Comparison of ENCODE assay signal across 8 cellular contexts in the genomic region with DNA sequence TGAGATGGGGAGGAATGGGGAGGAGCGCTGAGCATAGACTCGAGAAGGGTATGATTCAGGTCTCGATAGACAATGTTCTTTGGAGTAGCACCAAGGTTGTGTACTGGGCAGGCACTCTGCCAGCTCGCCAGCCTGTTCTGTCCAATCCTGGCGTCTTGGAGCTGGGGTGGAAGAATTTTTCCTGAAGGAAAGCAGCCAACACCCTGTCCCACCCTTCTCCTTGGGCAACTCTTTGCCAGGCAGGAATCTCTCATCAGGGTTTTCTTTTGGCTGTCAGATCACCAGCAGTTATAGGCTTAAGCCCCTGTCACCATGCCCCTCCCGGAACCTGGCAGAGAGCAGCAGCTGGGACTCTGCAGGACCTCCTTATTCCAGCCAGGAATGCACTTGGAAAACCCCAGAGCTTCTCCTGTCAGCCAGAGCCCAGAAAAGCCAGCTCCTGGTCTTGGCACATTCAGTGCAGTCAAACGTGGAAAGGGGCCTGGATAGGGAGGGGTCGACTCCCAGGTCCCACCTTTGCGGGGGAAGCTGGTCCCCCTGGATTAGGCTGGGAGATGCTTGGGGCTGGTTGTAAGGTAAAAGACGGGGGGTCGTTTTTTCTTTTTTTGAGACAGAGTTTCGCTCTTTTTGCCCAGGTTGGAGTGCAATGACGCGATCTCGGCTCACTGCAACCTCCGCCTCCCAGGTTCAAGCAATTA. TPM values are rescaled to one million over a fixed set of nuclear protein-coding genes. Genes with fewer than 3 reads are reported as not detected.
DNase-seq lines count a peak whose midpoint lies in the region; ATAC-seq, FAIRE-seq and TF ChIP-seq lines count a peak whose summit lies in the region.

No MANE protein-coding gene starts in this region.

- H3K79me2 ChIP-seq in HepG2 (ENCODE audit: insufficient read depth, low read length) (no peaks in the 10 kb centered on the region), mesendoderm (ENCODE audit: control insufficient read depth, insufficient read depth, low read length) (no peaks in the 10 kb centered on the region)

- no peak for ATAC-seq in HepG2
- ATAC-seq in right lobe of liver = no peak
- ATAC-seq in upper lobe of right lung = peak; percentile 34
- no peak for ATAC-seq in GM18873 (IDR thresholded peaks at IDR 0.05; ENCODE audit: low FRiP score, unreplicated experiment)
- no peak for ATAC-seq in GM21576 (IDR thresholded peaks at IDR 0.05; ENCODE audit: unreplicated experiment)

- TF ChIP-seq POLR2A in HepG2 (IDR thresholded peaks at IDR 0.05; ENCODE audit: insufficient read depth in 1 of 2, low read depth in 2 of 2, low read length in 2 of 2) = no peak
- TF ChIP-seq POLR2A in right lobe of liver (IDR thresholded peaks at IDR 0.05) = no peak
- no peak for TF ChIP-seq POLR2A in adrenal gland (IDR thresholded peaks at IDR 0.05)

- no peak for TF ChIP-seq EP300 in HepG2 (IDR thresholded peaks at IDR 0.05; ENCODE audit: low read depth in 2 of 2, low read length in 2 of 2)
- TF ChIP-seq EP300 in HepG2 (CRISPR knock-in tag; IDR thresholded peaks at IDR 0.05; ENCODE audit: borderline replicate concordance) = no peak

- no peaks in the 10 kb centered on the region for H3K79me1 ChIP-seq in mesendoderm (ENCODE audit: low read length)

- no peaks in the 10 kb centered on the region for H4K20me1 ChIP-seq in HepG2 (ENCODE audit: insufficient read depth, low read length)

- no peak overlapping the region for H2BK120ac ChIP-seq in mesendoderm (ENCODE audit: low read depth, low read length)

- POLR2A ChIA-PET in HepG2 (lab: Yijun Ruan, JAX) = interaction anchor here (0.6 to 1.2 kb wide), 3 partner anchors 25 to 491 kb away, joined by 3 to 4 read pairs (median 3); partner anchors contain the start of gene RCE1

- in situ Hi-C loops in HepG2 (cut with HindIII; ENCODE audit: extremely low pct_ligation_motif_present, low pct_unique_long_range_greater_than_20kb) = no loop called here

- H2AK5ac ChIP-seq in mesendoderm (ENCODE audit: low read length) = no peak overlapping the region

- intact Hi-C loops in HepG2 (cut with micrococcal nuclease; ENCODE audit: unreplicated experiment) (no loop called here), right lobe of liver (cut with DNase I) (no loop called here), adrenal gland (cut with DNase I) (no loop called here), upper lobe of right lung (cut with DNase I) (no loop called here)

- H3K23ac ChIP-seq in mesendoderm (ENCODE audit: low read length) = no peak overlapping the region

- H3K4ac ChIP-seq in mesendoderm (ENCODE audit: low read depth, low read length) = no peak overlapping the region

- CTCF ChIA-PET in HepG2 (lab: Yijun Ruan, JAX; ENCODE audit: low intra/inter-chr PET ratio, low total read pairs) = no interaction called here

- H4K8ac ChIP-seq in mesendoderm (ENCODE audit: low read depth, low read length) = no peak overlapping the region

- H2AFZ ChIP-seq in HepG2 (ENCODE audit: low read length) = no peak overlapping the region

- no peak for TF ChIP-seq RAD21 in HepG2 (CRISPR knock-in tag; IDR thresholded peaks at IDR 0.05)

- H3K9ac ChIP-seq in HepG2 (ENCODE audit: insufficient read depth, low read depth, low read length) (no peak overlapping the region), mesendoderm (ENCODE audit: low read length) (peak overlapping the region; percentile 9)

- no peak for TF ChIP-seq CTCF in HepG2 (CRISPR knock-in tag; IDR thresholded peaks at IDR 0.05)
- no peak for TF ChIP-seq CTCF in right lobe of liver (IDR thresholded peaks at IDR 0.05)
- TF ChIP-seq CTCF in adrenal gland (IDR thresholded peaks at IDR 0.05) = no peak
- TF ChIP-seq CTCF in upper lobe of right lung (IDR thresholded peaks at IDR 0.05) = no peak

- H3K9me3 ChIP-seq in HepG2 (ENCODE audit: low read length) (no peaks in the 10 kb centered on the region), right lobe of liver (no peaks in the 10 kb centered on the region), adrenal gland (replicated peaks in 1 of 3) (no peaks in the 10 kb centered on the region), upper lobe of right lung (no peaks in the 10 kb centered on the region)

- no peak overlapping the region for H2BK5ac ChIP-seq in mesendoderm (ENCODE audit: low read length)

- no peak for FAIRE-seq in HepG2 (lab: Jason Lieb, UNC)

- H3K4me2 ChIP-seq in HepG2 (ENCODE audit: low read depth, low read length) (peak overlapping the region; percentile 87), mesendoderm (ENCODE audit: low read length) (no peak overlapping the region)

- no TSS peak for BruUV-seq in HepG2 (replicated peaks; lab: Mats Ljungman, UMichigan)

- no peak overlapping the region for H4K5ac ChIP-seq in mesendoderm (ENCODE audit: low read length)

- H3K27ac ChIP-seq in HepG2 (ENCODE audit: extremely low read length, insufficient read depth, low read length) (no peak overlapping the region), right lobe of liver (no peak overlapping the region), adrenal gland (peak overlapping the region in 4 of 5 donors; percentile 20 to 76 (median 52)), mesendoderm (ENCODE audit: low read depth, low read length) (no peak overlapping the region), upper lobe of right lung (peak overlapping the region; percentile 24)

- H2BK15ac ChIP-seq in mesendoderm (replicated peaks; ENCODE audit: low read depth) = no peak overlapping the region

- H3K27me3 ChIP-seq in HepG2 (ENCODE audit: control insufficient read depth in 1 of 2, insufficient read depth in 2 of 2, low read length in 2 of 2) (peaks cover 0 to 3% of the 10 kb centered on the region in 2 experiments; a peak in 2 of 5 replicates), right lobe of liver (no peaks in the 10 kb centered on the region), adrenal gland (no peaks in the 10 kb centered on the region), mesendoderm (ENCODE audit: insufficient read depth, low read length, poor library complexity) (no peaks in the 10 kb centered on the region), upper lobe of right lung (no peaks in the 10 kb centered on the region)

- H3K36me3 ChIP-seq in HepG2 (replicated peaks in 1 of 2; ENCODE audit: control insufficient read depth in 1 of 2, insufficient read depth in 2 of 2, low read length in 2 of 2) (no peaks in the 10 kb centered on the region), right lobe of liver (no peaks in the 10 kb centered on the region), adrenal gland (replicated peaks in 1 of 2) (no peaks in the 10 kb centered on the region), mesendoderm (ENCODE audit: control insufficient read depth, insufficient read depth, low read length) (no peaks in the 10 kb centered on the region), upper lobe of right lung (no peaks in the 10 kb centered on the region)

- DNase-seq in HepG2 (ENCODE audit: low spot score) = no peak
- no peak for DNase-seq in right lobe of liver
- peak; percentile 69 to 90 (median 81) for DNase-seq in adrenal gland
- DNase-seq in mesendoderm = no peak
- peak; percentile 78 for DNase-seq in upper lobe of right lung
- no peak for DNase-seq in T-helper 9 cell

- 93% methylated on average over 16 of the region's 16 CpGs for WGBS in HepG2 (ENCODE audit: low lambda C conversion rate)
- WGBS in right lobe of liver (ENCODE audit: insufficient coverage, low coverage, low lambda C conversion rate, missing lambda C conversion rate) = 85% methylated on average over 7 of the region's 16 CpGs
- 61 to 68% (median 67%) methylated on average over 11 to 16 of the region's 16 CpGs for WGBS in adrenal gland, 4 donors
- no CpG with 5 or more reads among the region's 16 CpGs for WGBS in mesendoderm (ENCODE audit: extremely low coverage, insufficient coverage, low lambda C conversion rate)

- H3K56ac ChIP-seq in mesendoderm (ENCODE audit: low read length) = peak overlapping the region; percentile 5

- H3K18ac ChIP-seq in mesendoderm (ENCODE audit: low read length) = no peak overlapping the region

- H3K4me1 ChIP-seq in HepG2 (ENCODE audit: insufficient read depth, low read length) (peaks cover 28% of the 10 kb centered on the region), right lobe of liver (peaks cover 0 to 5% (median 0%) of the 10 kb centered on the region in 4 donors), adrenal gland (replicated peaks in 1 of 2) (peaks cover 0 to 16% of the 10 kb centered on the region in 2 donors), mesendoderm (ENCODE audit: control insufficient read depth, low read depth, low read length) (no peaks in the 10 kb centered on the region), upper lobe of right lung (peaks cover 7% of the 10 kb centered on the region)

- H3K4me3 ChIP-seq in HepG2 (replicated peaks in 1 of 3; ENCODE audit: insufficient read depth in 1 of 3, low read depth in 2 of 3, low read length in 3 of 3) (peak overlapping the region in 1 of 3 experiments; percentile 33; a peak in 1 of 6 replicates), right lobe of liver (no peak overlapping the region), adrenal gland (peak overlapping the region in 1 of 4 donors; percentile 73), mesendoderm (ENCODE audit: low read length) (no peak overlapping the region), upper lobe of right lung (peak overlapping the region; percentile 95)

RNA-seq across cellular contexts. Expression of gene SPTBN2, which starts 14.4 kb away (rescaled TPM):
- total RNA-seq in HepG2 (2016; rRNA removed; fragmentation: Illumina TruSeq; extraction: Trizol) (1.2 and 4.0 TPM in 2 replicates), right lobe of liver (10 to 100 TPM; 20.7 to 67.1 (median 50.7) TPM), adrenal gland (10 to 100 TPM; 54.0 to 81.8 (median 64.7) TPM), upper lobe of right lung (8.1 TPM)
- 0.51 and 1.1 TPM in 2 replicates for total RNA-seq in HepG2 (2016; cell fraction: cytosol; rRNA removed; fragmentation: Illumina TruSeq; extraction: Trizol; ENCODE audit: low read depth)
- 1.4 and 4.7 TPM in 2 replicates for total RNA-seq in HepG2 (2016; cell fraction: insoluble cytoplasmic fraction; rRNA removed; fragmentation: Illumina TruSeq; extraction: Trizol)
- 0.34 and 0.53 TPM in 2 replicates for total RNA-seq in HepG2 (2016; cell fraction: membrane; rRNA removed; fragmentation: Illumina TruSeq; extraction: Trizol)
- 5.5 and 7.1 TPM in 2 replicates for total RNA-seq in HepG2 (2016; cell fraction: nucleus; rRNA removed; fragmentation: Illumina TruSeq; extraction: Trizol)
- polyA plus RNA-seq in HepG2 (2011; rRNA removed) (0.65 and 2.0 TPM in 2 replicates), adrenal gland (10 to 100 TPM; 19.7 to 78.9 (median 28.5) TPM)
- polyA plus RNA-seq in HepG2 (2011; cell fraction: cytosol; rRNA removed) = 0.69 and 0.91 TPM in 2 replicates
- polyA plus RNA-seq in HepG2 (2011; cell fraction: nucleus; rRNA removed) = 8.8 and 9.0 TPM in 2 replicates
- polyA plus RNA-seq in HepG2 (2012) = 1.2 and 2.0 TPM in 2 replicates
- 0.15 and 0.21 TPM in 2 replicates for polyA plus RNA-seq in HepG2 (2016; cell fraction: cytosol; fragmentation: Illumina TruSeq; extraction: Trizol; ENCODE audit: low read depth)
- polyA plus RNA-seq in HepG2 (2016; cell fraction: insoluble cytoplasmic fraction; fragmentation: Illumina TruSeq; extraction: Trizol; ENCODE audit: low read depth) = 1.0 and 2.0 TPM in 2 replicates
- 0.35 and 0.48 TPM in 2 replicates for polyA plus RNA-seq in HepG2 (2016; cell fraction: membrane; fragmentation: Illumina TruSeq; extraction: Trizol; ENCODE audit: low read depth)
- 8.1 and 13.3 TPM in 2 replicates for polyA plus RNA-seq in HepG2 (2016; cell fraction: nucleus; fragmentation: Illumina TruSeq; extraction: Trizol; ENCODE audit: insufficient read depth, low read depth)
- polyA minus RNA-seq in HepG2 (2011; rRNA and poly(A)+ RNA removed; ENCODE audit: low replicate concordance) = 2.5 and 62.0 TPM in 2 replicates
- 1.1 and 2.7 TPM in 2 replicates for polyA minus RNA-seq in HepG2 (2011; cell fraction: cytosol; rRNA and poly(A)+ RNA removed)
- polyA minus RNA-seq in HepG2 (2011; cell fraction: nucleus; rRNA and poly(A)+ RNA removed) = 3.5 and 4.8 TPM in 2 replicates
- polyA plus RNA-seq in mesendoderm (2013, experiment 1 of 2) = 14.9 TPM
- polyA plus RNA-seq in mesendoderm (2013, experiment 2 of 2) = 15.9 TPM

Comparison
In these comparisons a context has a peak if more than half of its experiments do, and no peak if none do; other contexts are left out.
1. DNase-seq: peak in adrenal gland (7 of 7) and upper lobe of right lung (single experiment); none in HepG2 (single experiment), right lobe of liver (0 of 3), mesendoderm (single experiment) and T-helper 9 cell (single experiment).
2. H3K27ac ChIP-seq: peak in adrenal gland (4 of 5) and upper lobe of right lung (single experiment); none in HepG2 (single experiment), right lobe of liver (0 of 3) and mesendoderm (single experiment).